Comparison of ENCODE assay signal across 8 cellular contexts in the genomic region with DNA sequence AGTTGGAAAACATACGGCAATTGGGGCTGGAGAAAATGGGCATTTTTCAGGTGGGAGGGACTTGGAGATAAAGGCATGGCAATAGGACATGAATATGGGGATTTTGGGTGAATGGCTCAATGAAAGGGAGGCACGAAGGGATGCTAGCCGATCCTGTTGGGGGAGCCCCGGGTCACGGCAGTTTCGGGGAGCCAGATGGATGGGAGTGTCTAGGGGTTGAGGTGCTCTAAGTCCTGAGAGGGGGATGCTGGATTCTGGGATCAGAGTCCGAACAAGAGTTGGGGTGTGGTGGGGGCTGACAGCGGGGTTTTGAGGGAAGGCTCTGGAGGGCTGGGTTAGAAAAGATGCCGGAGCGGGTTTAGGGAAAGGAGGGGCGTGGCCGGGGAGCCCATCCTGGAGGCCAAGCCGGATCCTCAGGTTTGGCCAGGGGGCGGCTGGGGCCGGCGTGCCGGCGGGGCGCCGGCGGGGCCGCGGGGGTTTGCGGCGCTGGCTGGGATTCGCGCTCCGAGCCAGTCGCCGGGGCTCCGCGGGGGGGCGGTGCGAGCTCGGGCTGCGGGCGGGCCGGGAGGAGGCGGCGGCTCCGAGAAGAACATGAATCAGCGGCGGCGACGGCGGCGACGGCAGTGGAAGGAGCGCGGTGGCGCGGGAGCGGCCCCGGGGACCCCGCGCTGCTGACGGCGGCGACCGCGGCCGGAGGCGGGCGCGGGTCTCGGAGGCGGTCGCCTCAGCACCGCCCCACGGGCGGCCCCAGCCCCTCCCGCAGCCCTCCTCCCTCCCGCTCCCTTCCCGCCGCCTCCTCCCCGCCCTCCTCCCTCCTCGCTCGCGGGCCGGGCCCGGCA. TPM values are rescaled to one million over a fixed set of nuclear protein-coding genes. Genes with fewer than 3 reads are reported as not detected.
A peak's percentile ranks its signal among the peaks of the same experiment; 100 is the strongest.
DNase-seq lines count a peak whose midpoint lies in the region; ATAC-seq and TF ChIP-seq lines count a peak whose summit lies in the region.

TYRO3 (plus strand) TSS at position 813 of the 839 bp plus-strand sequence. CDS start 46 bp downstream, outside the sequence.

- H3K9me3 Mint-ChIP-seq in HFFc6 = no peaks in the 10 kb centered on the region

- peak in 12 of 14 donors; percentile 21 to 86 (median 76) for DNase-seq in C1 segment of cervical spinal cord (lab: John Stamatoyannopoulos, UW)
- DNase-seq in HFFc6 = peak; percentile 32
- DNase-seq in T-helper 17 cell = peak; percentile 57 to 73 (median 73)
- DNase-seq in amygdala (lab: John Stamatoyannopoulos, UW) = peak in 50 of 56 donors; percentile 17 to 91 (median 71)
- peak; percentile 81 for DNase-seq in hepatic stellate cell (ENCODE audit: low spot score)
- DNase-seq in putamen (ENCODE audit: low spot score) = peak; percentile 82

- H3K27ac Mint-ChIP-seq in HFFc6 = peak within 1 kb of the TSS; percentile 69
- peak within 1 kb of the TSS; percentile 86 for H3K27ac Mint-ChIP-seq in T-helper 17 cell

- under 1% methylated on average over 75 of the region's 81 CpGs for WGBS in urinary bladder

- H3K4me1 ChIP-seq in urinary bladder (ENCODE audit: insufficient read depth) = no peaks in the 10 kb centered on the region

- no peaks in the 10 kb centered on the region for H3K9me3 ChIP-seq in T-helper 17 cell (ENCODE audit: control insufficient read depth, low read length, poor library complexity, severe bottlenecking)

- TF ChIP-seq CTCF in HFFc6 (IDR thresholded peaks at IDR 0.05) = no peak

- ATAC-seq in T-helper 17 cell (peak; percentile 61), HG02840 (IDR thresholded peaks at IDR 0.05; ENCODE audit: low FRiP score, unreplicated experiment) (no peak)

- H3K36me3 ChIP-seq in urinary bladder (ENCODE audit: insufficient read depth) = no peaks in the 10 kb centered on the region

- no peaks in the 10 kb centered on the region for H3K36me3 Mint-ChIP-seq in HFFc6 (ENCODE audit: low read depth)
- H3K36me3 Mint-ChIP-seq in T-helper 17 cell (ENCODE audit: low read depth) = peaks cover 5% of the 10 kb centered on the region

- peaks cover 1% of the 10 kb centered on the region; the same call in 1 of the 2 replicates for H3K27me3 Mint-ChIP-seq in HFFc6 (ENCODE audit: insufficient read depth)
- peaks cover 5% of the 10 kb centered on the region for H3K27me3 Mint-ChIP-seq in T-helper 17 cell

- H3K27ac ChIP-seq in urinary bladder (ENCODE audit: low read depth) = no peak within 1 kb of the TSS

- H3K4me3 ChIP-seq in urinary bladder (ENCODE audit: low read depth, low read length) = peak within 1 kb of the TSS; percentile 66

- H3K4me3 Mint-ChIP-seq in HFFc6 (peak within 1 kb of the TSS; percentile 88), T-helper 17 cell (peak within 1 kb of the TSS; percentile 95)

- peaks cover 35% of the 10 kb centered on the region for H3K4me1 Mint-ChIP-seq in HFFc6 (ENCODE audit: low read depth)
- peaks cover 25% of the 10 kb centered on the region for H3K4me1 Mint-ChIP-seq in T-helper 17 cell

RNA-seq across cellular contexts. Expression of gene TYRO3, which starts in this region (rescaled TPM):
- total RNA-seq in HFFc6 (2021; fragmentation: NEBNext Ultra II Directional; extraction: Animal tissue kit (Norgen Biotek cat#: 25700)) = 10 to 100 TPM; 16.6 to 27.6 (median 21.9) TPM
- total RNA-seq in T-helper 17 cell (under 1 TPM; 0.75 to 0.89 TPM), urinary bladder (16.8 TPM)
- polyA plus RNA-seq in urinary bladder = 8.6 TPM

Comparison
In these comparisons a context has a peak if more than half of its experiments do, and no peak if none do; other contexts are left out.
1. Peak in DNase-seq and ATAC-seq in T-helper 17 cell; RNA of the gene not detected or under 1 TPM.
2. DNase-seq: peak in every context shown above with its lines; median percentile 82 in putamen; 81 in hepatic stellate cell; 76 in C1 segment of cervical spinal cord; 73 in T-helper 17 cell; 71 in amygdala; 32 in HFFc6.